17 cellular contexts compared by ENCODE assay signal in the genomic region with DNA sequence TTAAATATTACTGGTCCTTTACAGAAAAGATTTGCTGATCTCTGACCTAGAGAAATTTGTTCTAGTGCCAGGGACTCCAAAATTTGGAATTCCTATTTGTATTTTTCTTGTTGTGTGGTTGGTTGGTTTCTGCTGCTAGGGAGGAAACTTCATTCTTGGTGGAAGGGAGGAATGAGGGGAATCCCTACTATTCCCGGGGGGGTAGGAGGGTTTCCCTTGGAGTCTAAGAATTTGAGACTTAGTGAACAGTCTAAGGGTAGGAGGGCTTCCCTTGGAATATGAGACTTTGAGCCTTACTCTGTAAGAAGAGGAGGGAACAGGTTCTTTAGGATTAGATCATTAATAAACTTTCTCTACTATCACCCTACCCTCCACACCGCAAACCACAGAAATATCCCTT.
"Had no signal": no experiment of that assay in that cellular context is flagged by ENCODE, and none has a peak within 500 bp of the region (broad histone marks: within the 10 kb centered on the region; RNA-seq: fewer than 3 reads in every experiment).

No MANE protein-coding gene starts in this region.

- DNase-seq: activated B cell treated with CpG ODN at 0.5 μM for 24 hours; activated CD4-positive, alpha-beta memory T cell treated with anti-CD3 and anti-CD28 coated beads for 36 hours; activated CD4-positive, alpha-beta T cell treated with anti-CD3 and anti-CD28 coated beads for 4 hours; activated naive CD4-positive, alpha-beta T cell treated with anti-CD3 and anti-CD28 coated beads for 36 hours; aorta; dermis blood vessel endothelial cell; effector memory CD4-positive, alpha-beta T cell; ovary; right lobe of liver; stimulated activated CD4-positive, alpha-beta T cell treated with anti-CD3 and anti-CD28 coated beads, Interleukin-4, amount 100 ng/mL, for 24 hours; stomach; upper lobe of left lung had no signal

- H3K27me3 ChIP-seq: esophagus muscularis mucosa, ovary, right lobe of liver, stomach, upper lobe of left lung had no signal

- H3K36me3 ChIP-seq: esophagus muscularis mucosa, ovary, right lobe of liver, stomach, upper lobe of left lung had no signal

- H3K27ac ChIP-seq: esophagus muscularis mucosa, ovary, right lobe of liver, stomach, upper lobe of left lung had no signal

- H3K4me1 ChIP-seq: right lobe of liver had no signal

- H3K4me3 ChIP-seq: esophagus muscularis mucosa, lung, ovary, right lobe of liver, stomach, upper lobe of left lung had no signal

- ATAC-seq: activated T-helper 17 cell treated with anti-CD3 and anti-CD28 coated beads, Interleukin-2, amount 50 U/mL, for 72 hours; left lobe of liver; right lobe of liver; stimulated activated effector memory CD8-positive, alpha-beta T cell treated with anti-CD3 and anti-CD28 coated beads, Interleukin-12 subunit alpha, Interleukin-12 subunit beta, amount 100 ng/mL, for 72 hours had no signal

- H3K9me3 ChIP-seq: esophagus muscularis mucosa, ovary, right lobe of liver, stomach, upper lobe of left lung had no signal
